Comparison of ENCODE assay signal across 1 cellular context in the genomic region with DNA sequence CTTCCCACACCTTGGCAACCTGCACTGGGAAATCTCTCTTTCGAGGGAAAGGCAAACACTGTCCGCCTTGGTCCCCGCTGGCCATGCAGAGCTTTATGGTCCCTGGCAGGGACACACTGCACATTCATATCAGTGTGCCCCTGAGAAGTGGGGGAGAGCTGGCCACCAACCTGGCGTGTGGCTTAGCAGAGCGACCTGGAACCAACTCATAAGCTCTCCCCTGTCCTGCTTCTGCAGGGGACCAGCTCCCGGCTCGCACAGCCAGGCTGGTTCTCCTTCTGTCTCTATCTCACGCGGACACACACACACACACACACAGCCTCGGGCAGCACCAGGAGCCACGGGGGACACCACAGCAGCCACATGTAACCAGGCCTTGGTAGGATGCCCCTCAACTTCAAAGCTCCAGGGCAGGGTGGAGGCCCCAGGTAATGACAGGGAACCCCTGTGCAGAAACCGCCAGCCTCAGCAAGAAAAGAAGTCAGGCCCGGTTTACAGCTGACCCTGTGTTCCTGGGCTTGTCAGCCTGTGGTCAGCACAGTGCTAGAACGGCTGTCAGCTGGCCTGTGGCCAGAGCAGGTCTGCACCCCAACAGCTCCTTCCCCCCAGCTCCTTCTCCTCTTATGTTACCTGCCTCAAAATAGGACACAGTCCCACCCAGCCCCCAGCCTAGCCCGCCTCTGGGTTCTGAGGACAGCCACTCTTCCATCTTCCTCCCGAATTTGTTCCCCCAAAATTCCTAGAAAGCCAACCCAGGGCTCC.
TF ChIP-seq lines count a peak whose summit lies in the region.

No MANE protein-coding gene starts in this region.

TF ChIP-seq in IMR-90, 13 proteins besides CTCF, POLR2A, EP300 and RAD21:
- TF ChIP-seq MAFK (IDR thresholded peaks at IDR 0.05; ENCODE audit: low read depth, low read length) (no peak), MXI1 (IDR thresholded peaks at IDR 0.05; ENCODE audit: borderline replicate concordance, low read depth, low read length) (no peak), FOS (IDR thresholded peaks at IDR 0.05; ENCODE audit: low read depth, low read length) (no peak), MAZ (IDR thresholded peaks at IDR 0.05; ENCODE audit: borderline replicate concordance, low read depth, low read length) (no peak), BHLHE40 (IDR thresholded peaks at IDR 0.05; ENCODE audit: low read depth, low read length) (no peak)
- TF ChIP-seq, protein P1, sequence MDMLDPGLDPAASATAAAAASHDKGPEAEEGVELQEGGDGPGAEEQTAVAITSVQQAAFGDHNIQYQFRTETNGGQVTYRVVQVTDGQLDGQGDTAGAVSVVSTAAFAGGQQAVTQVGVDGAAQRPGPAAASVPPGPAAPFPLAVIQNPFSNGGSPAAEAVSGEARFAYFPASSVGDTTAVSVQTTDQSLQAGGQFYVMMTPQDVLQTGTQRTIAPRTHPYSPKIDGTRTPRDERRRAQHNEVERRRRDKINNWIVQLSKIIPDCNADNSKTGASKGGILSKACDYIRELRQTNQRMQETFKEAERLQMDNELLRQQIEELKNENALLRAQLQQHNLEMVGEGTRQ (IDR thresholded peaks at IDR 0.05; ENCODE audit: low read depth, low read length): no peak
